In genomic region chr1:152086785-152087184, GRCh38 we compare ENCODE assay signal across 38 cellular contexts. TPM values are rescaled to one million over a fixed set of nuclear protein-coding genes. Genes with fewer than 3 reads are reported as not detected.
"Had no signal": no experiment of that assay in that cellular context is flagged by ENCODE, and none has a peak within 500 bp of the region (broad histone marks: within the 10 kb centered on the region; RNA-seq: fewer than 3 reads in every experiment).

No MANE protein-coding gene starts in this region.

- H3K27ac ChIP-seq: adrenal gland, PC-9, RWPE1, VCaP had no signal

- DNase-seq: activated B cell treated with CpG ODN at 0.5 μM for 24 hours; activated CD4-positive, alpha-beta memory T cell treated with anti-CD3 and anti-CD28 coated beads for 36 hours; activated CD4-positive, alpha-beta T cell treated with anti-CD3 and anti-CD28 coated beads for 4 hours; activated CD4-positive, alpha-beta T cell treated with anti-CD3 and anti-CD28 coated beads, Interleukin-2, amount 50 U/mL, for 1 hour; activated CD4-positive, CD25-positive, alpha-beta regulatory T cell treated with anti-CD3 and anti-CD28 coated beads, Interleukin-2, amount 50 U/mL, for 72 hours; activated CD8-positive, alpha-beta memory T cell treated with anti-CD3 and anti-CD28 coated beads, Interleukin-2, amount 50 U/mL, for 4 hours; activated gamma-delta T cell treated with Interleukin-2 at 50 U/mL for 16 hours; activated naive CD4-positive, alpha-beta T cell treated with anti-CD3 and anti-CD28 coated beads for 36 hours; activated T-cell treated with anti-CD3 and anti-CD28 coated beads for 4 hours; activated T-cell treated with anti-CD3 and anti-CD28 coated beads, Interleukin-2, amount 50 U/mL, for 4 hours; adrenal gland; caudate nucleus; MM.1S; MV-4-11; NCI-H1092; NCI-H146; NCI-H187; NCI-H2029 treated with DMSO at 0.1 percent for 48 hours; NCI-H2107; NCI-H2171; NCI-H510A; NCI-H526; NCI-H748 treated with DMSO at 0.1 percent for 48 hours; NK-92 treated with Interleukin-12 subunit alpha and Interleukin-12 subunit beta, amount 100 ng/mL, for 24 hours; PC-9; SIG-M5; T1000 had no signal

- H3K4me1 ChIP-seq: adrenal gland had no signal

- FAIRE-seq: colon, RCC 7860 had no signal

- H2AFZ ChIP-seq: PC-9 had no signal

- H3K9me3 ChIP-seq: adrenal gland had no signal

- H3K4me3 ChIP-seq: adrenal gland, PC-9 had no signal

- H3K36me3 ChIP-seq: adrenal gland had no signal

- ATAC-seq: activated naive CD4-positive, alpha-beta T cell treated with anti-CD3 and anti-CD28 coated beads, Interleukin-2, amount 50 U/mL, for 72 hours; activated T-cell treated with anti-CD3 and anti-CD28 coated beads, Interleukin-2, amount 50 U/mL, for 4 hours; Right ventricle myocardium inferior had no signal

- H3K4me2 ChIP-seq: PC-9 had no signal

RNA-seq across cellular contexts. Expression of gene TCHHL1, which starts 2.1 kb away (rescaled TPM):
- total RNA-seq: activated B cell treated with CpG ODN at 0.5 μM for 24 hours; activated CD4-positive, alpha-beta memory T cell treated with anti-CD3 and anti-CD28 coated beads for 36 hours; activated naive CD4-positive, alpha-beta T cell treated with anti-CD3 and anti-CD28 coated beads for 36 hours; activated naive CD4-positive, alpha-beta T cell treated with anti-CD3 and anti-CD28 coated beads, Interleukin-2, amount 50 U/mL, for 72 hours; activated T-cell treated with anti-CD3 and anti-CD28 coated beads, Interleukin-2, amount 50 U/mL, for 4 hours; activated T-helper 1 cell treated with anti-CD3 and anti-CD28 coated beads, Interleukin-12 subunit alpha, Interleukin-12 subunit beta, Interleukin-2, Interleukin-4 antibody, amounts not matched to agents 30 ng/mL and 10 ng/mL and 1 ng/mL, durations not matched to agents 14 hours and 24 hours and 36 hours; adrenal gland; bronchial epithelial cell; cerebellum; PC-9; Right ventricle myocardium inferior; T-helper 1 cell treated with Interleukin-12 subunit alpha and Interleukin-12 subunit beta and Interleukin-4 antibody, amounts not matched to agents 30 ng/mL and 1 ng/mL, for 36 hours; T-helper 2 cell treated with Interferon-gamma antibody and Interleukin-4, amounts not matched to agents 100 ng/mL and 5 ng/mL, for 36 hours had no signal
- polyA plus RNA-seq: adrenal gland had no signal

RNA-seq across cellular contexts. Expression of gene TCHH, which starts 28.5 kb away (rescaled TPM):
- total RNA-seq: activated B cell treated with CpG ODN at 0.5 μM for 24 hours; activated CD4-positive, alpha-beta memory T cell treated with anti-CD3 and anti-CD28 coated beads for 36 hours; activated naive CD4-positive, alpha-beta T cell treated with anti-CD3 and anti-CD28 coated beads for 36 hours; activated T-helper 1 cell treated with anti-CD3 and anti-CD28 coated beads, Interleukin-12 subunit alpha, Interleukin-12 subunit beta, Interleukin-2, Interleukin-4 antibody, amounts not matched to agents 30 ng/mL and 10 ng/mL and 1 ng/mL, durations not matched to agents 14 hours and 24 hours and 36 hours; Right ventricle myocardium inferior had no signal
